In the genomic region with DNA sequence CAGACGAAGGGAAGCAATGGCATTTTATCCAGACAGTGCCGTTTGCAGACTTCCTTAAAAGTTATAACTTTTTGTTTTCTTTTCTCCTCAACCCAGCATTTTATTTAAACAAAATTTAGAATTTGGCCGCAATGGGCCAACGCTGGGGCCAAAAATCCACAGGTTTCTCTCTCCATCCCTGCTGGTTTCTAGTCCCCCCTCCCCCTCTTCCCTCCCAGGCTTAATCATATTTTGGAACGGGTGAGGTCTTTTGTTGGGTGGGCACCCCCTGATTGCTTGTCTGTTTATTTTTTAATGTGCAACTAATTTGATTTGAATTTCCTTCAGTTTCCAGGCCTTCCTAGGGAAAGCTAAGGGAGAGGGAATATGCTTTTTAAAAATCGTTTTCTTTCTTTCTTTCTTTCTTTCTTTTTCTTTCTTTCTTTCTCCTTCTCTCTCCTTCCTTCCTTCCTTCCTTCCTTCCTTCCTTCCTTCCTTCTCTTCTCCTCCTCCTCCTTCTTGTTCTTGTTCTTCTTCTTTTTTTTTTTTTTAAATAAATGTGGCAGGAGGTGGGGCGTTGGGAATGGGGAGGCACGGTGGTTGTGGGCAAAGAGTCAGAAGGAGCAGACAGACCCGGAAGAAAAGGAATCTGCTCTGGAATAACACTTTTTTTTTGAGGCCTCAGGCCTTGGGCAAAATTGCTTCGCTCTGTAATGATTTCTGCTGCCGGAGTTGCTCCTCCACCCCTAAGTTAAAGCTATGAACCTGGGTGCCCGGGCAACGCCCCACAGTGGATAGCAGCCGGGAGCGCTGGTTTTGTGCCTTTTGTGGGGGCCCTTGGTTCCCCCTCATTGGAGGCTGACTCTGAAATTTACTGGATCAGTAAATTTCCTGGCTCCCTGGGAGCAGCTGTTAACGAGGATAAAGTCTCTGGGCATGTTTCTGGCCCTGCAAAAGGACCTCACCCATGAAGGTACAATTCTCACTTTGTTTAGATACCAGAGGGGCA, we compare ENCODE assay signal across 1 cellular context.
TF ChIP-seq lines count a peak whose summit lies in the region.

No MANE protein-coding gene starts in this region.

TF ChIP-seq in liver, 16 proteins besides CTCF, POLR2A, EP300 and RAD21 (continued from another document):
- TF ChIP-seq, protein P1, sequence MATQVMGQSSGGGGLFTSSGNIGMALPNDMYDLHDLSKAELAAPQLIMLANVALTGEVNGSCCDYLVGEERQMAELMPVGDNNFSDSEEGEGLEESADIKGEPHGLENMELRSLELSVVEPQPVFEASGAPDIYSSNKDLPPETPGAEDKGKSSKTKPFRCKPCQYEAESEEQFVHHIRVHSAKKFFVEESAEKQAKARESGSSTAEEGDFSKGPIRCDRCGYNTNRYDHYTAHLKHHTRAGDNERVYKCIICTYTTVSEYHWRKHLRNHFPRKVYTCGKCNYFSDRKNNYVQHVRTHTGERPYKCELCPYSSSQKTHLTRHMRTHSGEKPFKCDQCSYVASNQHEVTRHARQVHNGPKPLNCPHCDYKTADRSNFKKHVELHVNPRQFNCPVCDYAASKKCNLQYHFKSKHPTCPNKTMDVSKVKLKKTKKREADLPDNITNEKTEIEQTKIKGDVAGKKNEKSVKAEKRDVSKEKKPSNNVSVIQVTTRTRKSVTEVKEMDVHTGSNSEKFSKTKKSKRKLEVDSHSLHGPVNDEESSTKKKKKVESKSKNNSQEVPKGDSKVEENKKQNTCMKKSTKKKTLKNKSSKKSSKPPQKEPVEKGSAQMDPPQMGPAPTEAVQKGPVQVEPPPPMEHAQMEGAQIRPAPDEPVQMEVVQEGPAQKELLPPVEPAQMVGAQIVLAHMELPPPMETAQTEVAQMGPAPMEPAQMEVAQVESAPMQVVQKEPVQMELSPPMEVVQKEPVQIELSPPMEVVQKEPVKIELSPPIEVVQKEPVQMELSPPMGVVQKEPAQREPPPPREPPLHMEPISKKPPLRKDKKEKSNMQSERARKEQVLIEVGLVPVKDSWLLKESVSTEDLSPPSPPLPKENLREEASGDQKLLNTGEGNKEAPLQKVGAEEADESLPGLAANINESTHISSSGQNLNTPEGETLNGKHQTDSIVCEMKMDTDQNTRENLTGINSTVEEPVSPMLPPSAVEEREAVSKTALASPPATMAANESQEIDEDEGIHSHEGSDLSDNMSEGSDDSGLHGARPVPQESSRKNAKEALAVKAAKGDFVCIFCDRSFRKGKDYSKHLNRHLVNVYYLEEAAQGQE (IDR thresholded peaks at IDR 0.05) = no peak
- TF ChIP-seq HNF4A (conservative IDR thresholded peaks at IDR 0.05) = no peak
